In the genomic region with DNA sequence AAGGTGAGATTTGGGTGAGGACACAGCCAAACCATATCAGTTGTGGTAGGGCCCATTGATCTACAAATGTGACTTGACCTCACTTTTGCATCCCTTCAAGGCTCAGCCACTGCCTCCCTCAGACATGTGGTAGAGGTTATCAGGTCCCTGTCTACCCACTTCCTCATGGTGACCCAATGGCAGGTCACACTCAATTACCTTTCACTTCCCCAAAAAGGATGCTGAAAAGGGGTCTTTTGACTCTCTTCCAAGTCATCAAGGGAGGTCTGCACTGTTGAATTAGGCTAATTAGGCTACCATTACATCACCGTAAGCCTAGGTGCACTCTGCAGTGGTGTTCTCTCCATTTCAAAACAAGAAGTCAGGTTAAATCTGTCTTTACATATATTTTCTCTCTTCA, we compare ENCODE assay signal across 8 cellular contexts. TPM values are rescaled to one million over a fixed set of nuclear protein-coding genes. Genes with fewer than 3 reads are reported as not detected.
DNase-seq lines count a peak whose midpoint lies in the region; ATAC-seq and TF ChIP-seq lines count a peak whose summit lies in the region.

No MANE protein-coding gene starts in this region.

- no peaks in the 10 kb centered on the region for H3K27me3 ChIP-seq in upper lobe of right lung
- no peaks in the 10 kb centered on the region for H3K27me3 ChIP-seq in tibial nerve

- no peaks in the 10 kb centered on the region for H3K9me3 Mint-ChIP-seq in activated CD8-positive, alpha-beta T cell treated with anti-CD3 and anti-CD28 coated beads for 36 hours
- H3K9me3 Mint-ChIP-seq in activated CD8-positive, alpha-beta T cell treated with anti-CD3 and anti-CD28 coated beads, Interleukin-2, amount 10 ng/mL, durations not matched to agents 7 days and 5 days (ENCODE audit: insufficient read depth), result no peaks in the 10 kb centered on the region
- no peaks in the 10 kb centered on the region for H3K9me3 Mint-ChIP-seq in stimulated activated effector memory CD8-positive, alpha-beta T cell treated with anti-CD3 and anti-CD28 coated beads, Interleukin-12 subunit alpha, Interleukin-12 subunit beta, amount 100 ng/mL, for 72 hours

- CTCF ChIA-PET in activated CD8-positive, alpha-beta T cell treated with anti-CD3 and anti-CD28 coated beads for 36 hours (lab: Charles Lee), result interaction anchor here (1.0 to 2.3 kb wide), 3 partner anchors 12 to 23 kb away, joined by 3 to 16 read pairs (median 3); no protein-coding TSS in a partner anchor
- CTCF ChIA-PET in activated CD8-positive, alpha-beta T cell treated with anti-CD3 and anti-CD28 coated beads, Interleukin-2, amount 10 ng/mL, durations not matched to agents 7 days and 5 days (lab: Charles Lee), result interaction anchor here (0.9 to 1.8 kb wide), 3 partner anchors 15 to 82 kb away, joined by 3 to 13 read pairs (median 4); no protein-coding TSS in a partner anchor

- intact Hi-C loops in activated CD8-positive, alpha-beta T cell treated with anti-CD3 and anti-CD28 coated beads for 36 hours (cut with micrococcal nuclease), result no loop called here
- intact Hi-C loops in upper lobe of right lung (cut with DNase I), result no loop called here

- 88 to 100% methylated on average over 1 of the region's 1 CpG for whole genome bisulfite sequencing in tibial nerve, 2 donors

- H3K9me3 ChIP-seq in upper lobe of right lung (no peaks in the 10 kb centered on the region), tibial nerve (no peaks in the 10 kb centered on the region)

- no peak for DNase-seq in activated CD8-positive, alpha-beta T cell treated with anti-CD3 and anti-CD28 coated beads for 36 hours
- DNase-seq in activated CD8-positive, alpha-beta T cell treated with anti-CD3 and anti-CD28 coated beads, Interleukin-2, amount 10 ng/mL, durations not matched to agents 7 days and 5 days, result no peak
- DNase-seq in NOMO-1 treated with dmso at 0.1 percent for 144 hours (lab: John Stamatoyannopoulos, UW; ENCODE audit: unreplicated experiment), result peak; percentile 24
- no peak for DNase-seq in upper lobe of right lung
- no peak for DNase-seq in stimulated activated effector memory CD8-positive, alpha-beta T cell treated with anti-CD3 and anti-CD28 coated beads, Interleukin-12 subunit alpha, Interleukin-12 subunit beta, amount 100 ng/mL, for 72 hours (ENCODE audit: low spot score in 2 of 2)
- no peak for DNase-seq in tibial nerve (ENCODE audit: low spot score in 2 of 2)
- no peak for DNase-seq in AML-193 (lab: John Stamatoyannopoulos, UW)

- H3K36me3 ChIP-seq in upper lobe of right lung (no peaks in the 10 kb centered on the region), tibial nerve (no peaks in the 10 kb centered on the region)

- H3K4me3 ChIP-seq in upper lobe of right lung, result no peak overlapping the region
- no peak overlapping the region for H3K4me3 ChIP-seq in tibial nerve

- H3K27ac ChIP-seq in upper lobe of right lung (peak overlapping the region; percentile 37), tibial nerve (no peak overlapping the region)

- H3K27ac Mint-ChIP-seq in activated CD8-positive, alpha-beta T cell treated with anti-CD3 and anti-CD28 coated beads for 36 hours, result no peak overlapping the region
- no peak overlapping the region for H3K27ac Mint-ChIP-seq in activated CD8-positive, alpha-beta T cell treated with anti-CD3 and anti-CD28 coated beads, Interleukin-2, amount 10 ng/mL, durations not matched to agents 7 days and 5 days
- no peak overlapping the region for H3K27ac Mint-ChIP-seq in stimulated activated effector memory CD8-positive, alpha-beta T cell treated with anti-CD3 and anti-CD28 coated beads, Interleukin-12 subunit alpha, Interleukin-12 subunit beta, amount 100 ng/mL, for 72 hours

- H3K4me1 ChIP-seq in upper lobe of right lung (peaks cover 26% of the 10 kb centered on the region), tibial nerve (peaks cover 0 to 18% (median 6%) of the 10 kb centered on the region in 4 donors)

- no peak for TF ChIP-seq EP300 in tibial nerve (IDR thresholded peaks at IDR 0.05)

- peaks cover 13% of the 10 kb centered on the region for H3K4me1 Mint-ChIP-seq in activated CD8-positive, alpha-beta T cell treated with anti-CD3 and anti-CD28 coated beads for 36 hours (ENCODE audit: low read depth)
- H3K4me1 Mint-ChIP-seq in activated CD8-positive, alpha-beta T cell treated with anti-CD3 and anti-CD28 coated beads, Interleukin-2, amount 10 ng/mL, durations not matched to agents 7 days and 5 days (ENCODE audit: low read depth), result peaks cover 19% of the 10 kb centered on the region
- H3K4me1 Mint-ChIP-seq in stimulated activated effector memory CD8-positive, alpha-beta T cell treated with anti-CD3 and anti-CD28 coated beads, Interleukin-12 subunit alpha, Interleukin-12 subunit beta, amount 100 ng/mL, for 72 hours, result peaks cover 22% of the 10 kb centered on the region

- no peaks in the 10 kb centered on the region for H3K27me3 Mint-ChIP-seq in activated CD8-positive, alpha-beta T cell treated with anti-CD3 and anti-CD28 coated beads for 36 hours
- H3K27me3 Mint-ChIP-seq in activated CD8-positive, alpha-beta T cell treated with anti-CD3 and anti-CD28 coated beads, Interleukin-2, amount 10 ng/mL, durations not matched to agents 7 days and 5 days (ENCODE audit: low read depth), result no peaks in the 10 kb centered on the region

- ATAC-seq in activated CD8-positive, alpha-beta T cell treated with anti-CD3 and anti-CD28 coated beads for 36 hours, result peak; percentile 22
- ATAC-seq in activated CD8-positive, alpha-beta T cell treated with anti-CD3 and anti-CD28 coated beads, Interleukin-2, amount 10 ng/mL, durations not matched to agents 7 days and 5 days, result no peak
- peak; percentile 50 for ATAC-seq in HG02840 (IDR thresholded peaks at IDR 0.05; ENCODE audit: low FRiP score, unreplicated experiment)
- peak; percentile 37 for ATAC-seq in upper lobe of right lung
- no peak for ATAC-seq in stimulated activated effector memory CD8-positive, alpha-beta T cell treated with anti-CD3 and anti-CD28 coated beads, Interleukin-12 subunit alpha, Interleukin-12 subunit beta, amount 100 ng/mL, for 72 hours

- H3K4me3 Mint-ChIP-seq in activated CD8-positive, alpha-beta T cell treated with anti-CD3 and anti-CD28 coated beads for 36 hours, result no peak overlapping the region
- H3K4me3 Mint-ChIP-seq in activated CD8-positive, alpha-beta T cell treated with anti-CD3 and anti-CD28 coated beads, Interleukin-2, amount 10 ng/mL, durations not matched to agents 7 days and 5 days, result no peak overlapping the region
- no peak overlapping the region for H3K4me3 Mint-ChIP-seq in stimulated activated effector memory CD8-positive, alpha-beta T cell treated with anti-CD3 and anti-CD28 coated beads, Interleukin-12 subunit alpha, Interleukin-12 subunit beta, amount 100 ng/mL, for 72 hours

- TF ChIP-seq CTCF in activated CD8-positive, alpha-beta T cell treated with anti-CD3 and anti-CD28 coated beads for 36 hours (IDR thresholded peaks at IDR 0.05), result no peak
- TF ChIP-seq CTCF in upper lobe of right lung (IDR thresholded peaks at IDR 0.05) (no peak), tibial nerve (IDR thresholded peaks at IDR 0.05) (no peak)

- POLR2A ChIA-PET in activated CD8-positive, alpha-beta T cell treated with anti-CD3 and anti-CD28 coated beads for 36 hours (lab: Charles Lee), result no interaction called here
- POLR2A ChIA-PET in activated CD8-positive, alpha-beta T cell treated with anti-CD3 and anti-CD28 coated beads, Interleukin-2, amount 10 ng/mL, durations not matched to agents 7 days and 5 days (lab: Charles Lee), result no interaction called here

- no peaks in the 10 kb centered on the region for H3K36me3 Mint-ChIP-seq in activated CD8-positive, alpha-beta T cell treated with anti-CD3 and anti-CD28 coated beads for 36 hours (ENCODE audit: low read depth)
- no peaks in the 10 kb centered on the region for H3K36me3 Mint-ChIP-seq in activated CD8-positive, alpha-beta T cell treated with anti-CD3 and anti-CD28 coated beads, Interleukin-2, amount 10 ng/mL, durations not matched to agents 7 days and 5 days (ENCODE audit: low read depth)
- H3K36me3 Mint-ChIP-seq in stimulated activated effector memory CD8-positive, alpha-beta T cell treated with anti-CD3 and anti-CD28 coated beads, Interleukin-12 subunit alpha, Interleukin-12 subunit beta, amount 100 ng/mL, for 72 hours, result no peaks in the 10 kb centered on the region

- no peak for TF ChIP-seq POLR2A in tibial nerve (IDR thresholded peaks at IDR 0.05)

RNA-seq across cellular contexts. Expression of a gene that starts 22.6 kb away (rescaled TPM):
- total RNA-seq in activated CD8-positive, alpha-beta T cell treated with anti-CD3 and anti-CD28 coated beads for 36 hours, result 1 to 10 TPM; 3.8 to 4.3 TPM
- 1 to 10 TPM; 2.6 to 2.7 TPM for total RNA-seq in activated CD8-positive, alpha-beta T cell treated with anti-CD3 and anti-CD28 coated beads, Interleukin-2, amount 10 ng/mL, durations not matched to agents 7 days and 5 days
- total RNA-seq in upper lobe of right lung, result 162 TPM
- total RNA-seq in tibial nerve, result 10 to 100 TPM; 14.4 to 23.1 (median 17.8) TPM

RNA-seq across cellular contexts. Expression of a gene that starts 24.0 kb away (rescaled TPM):
- 10 to 100 TPM; 52.4 to 56.9 TPM for total RNA-seq in activated CD8-positive, alpha-beta T cell treated with anti-CD3 and anti-CD28 coated beads for 36 hours
- 100 to 1,000 TPM; 104 to 109 TPM for total RNA-seq in activated CD8-positive, alpha-beta T cell treated with anti-CD3 and anti-CD28 coated beads, Interleukin-2, amount 10 ng/mL, durations not matched to agents 7 days and 5 days
- total RNA-seq in upper lobe of right lung (65.9 TPM), tibial nerve (10 to 100 TPM; 18.0 to 36.3 (median 32.5) TPM)

Comparison
In these comparisons a context has a peak if more than half of its experiments do, and no peak if none do; other contexts are left out.
1. ATAC-seq: peak in activated CD8-positive, alpha-beta T cell treated with anti-CD3 and anti-CD28 coated beads for 36 hours (single experiment), HG02840 (single experiment) and upper lobe of right lung (single experiment); none in activated CD8-positive, alpha-beta T cell treated with anti-CD3 and anti-CD28 coated beads, Interleukin-2, amount 10 ng/mL, durations not matched to agents 7 days and 5 days (single experiment) and stimulated activated effector memory CD8-positive, alpha-beta T cell treated with anti-CD3 and anti-CD28 coated beads, Interleukin-12 subunit alpha, Interleukin-12 subunit beta, amount 100 ng/mL, for 72 hours (single experiment).